In the genomic region with DNA sequence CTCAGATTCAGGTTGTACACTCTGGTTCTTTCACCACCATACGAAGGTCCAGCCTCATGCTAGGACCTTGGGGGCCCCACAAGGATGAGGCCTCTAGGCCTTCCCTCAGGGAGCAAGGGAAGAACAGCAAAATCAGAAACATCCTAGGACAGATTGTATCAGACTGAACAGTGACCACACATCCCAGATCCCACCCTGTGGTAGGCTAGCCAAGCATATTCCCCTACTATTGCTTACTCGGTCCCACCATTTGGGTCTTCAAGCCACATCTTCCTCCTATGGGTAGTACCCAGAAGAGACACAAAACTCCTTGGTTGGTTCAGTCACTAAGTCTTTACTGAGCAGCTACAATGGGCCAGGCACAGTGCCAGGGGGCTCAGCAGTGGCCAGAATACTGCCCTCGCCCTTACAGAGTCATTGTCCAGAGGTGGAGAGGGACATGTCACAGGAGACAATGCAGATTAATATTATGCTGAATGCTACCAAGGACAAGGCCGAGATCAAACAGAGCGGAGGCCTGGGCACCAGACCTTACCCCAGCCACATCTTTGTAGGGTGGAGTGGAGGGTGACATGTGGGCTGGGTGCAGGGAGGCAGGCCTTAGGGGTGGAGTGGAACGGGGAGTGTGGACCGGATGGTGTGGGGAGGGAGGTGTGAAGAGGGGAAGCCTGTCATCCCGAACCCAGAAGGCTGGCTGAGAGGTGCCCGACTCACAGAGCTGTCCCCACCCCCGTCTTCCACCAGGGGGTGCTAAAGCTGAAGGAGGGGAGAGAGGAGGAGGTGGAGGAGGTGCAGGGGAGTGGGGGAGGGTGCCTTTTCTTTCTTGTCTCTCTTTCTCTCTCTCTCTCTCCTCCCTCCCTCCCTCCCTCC, we compare ENCODE assay signal across 8 cellular contexts. TPM values are rescaled to one million over a fixed set of nuclear protein-coding genes. Genes with fewer than 3 reads are reported as not detected.
DNase-seq lines count a peak whose midpoint lies in the region; ATAC-seq and TF ChIP-seq lines count a peak whose summit lies in the region.

No MANE protein-coding gene starts in this region.

- peaks cover 88% of the 10 kb centered on the region for H3K4me1 Mint-ChIP-seq in CD14-positive monocyte
- H3K4me1 Mint-ChIP-seq in activated T-helper 17 cell treated with anti-CD3 and anti-CD28 coated beads, Interleukin-2, amount 50 U/mL, for 72 hours: peaks cover 61% of the 10 kb centered on the region

- H3K27me3 ChIP-seq in KMS-11 (ENCODE audit: insufficient read depth, low read depth) (no peaks in the 10 kb centered on the region), thoracic aorta (replicated peaks; ENCODE audit: insufficient read depth) (no peaks in the 10 kb centered on the region)

- H3K27ac ChIP-seq in KMS-11 (no peak overlapping the region), RWPE1 (no peak overlapping the region), thoracic aorta (no peak overlapping the region)

- H3K27me3 Mint-ChIP-seq in CD14-positive monocyte (ENCODE audit: low read depth in 3 of 3): peaks cover 0 to 5% (median 0%) of the 10 kb centered on the region in 3 donors
- no peaks in the 10 kb centered on the region for H3K27me3 Mint-ChIP-seq in activated T-helper 17 cell treated with anti-CD3 and anti-CD28 coated beads, Interleukin-2, amount 50 U/mL, for 72 hours

- peak overlapping the region in 1 of 2 donors; percentile 27 for H3K4me3 Mint-ChIP-seq in CD14-positive monocyte
- H3K4me3 Mint-ChIP-seq in activated T-helper 17 cell treated with anti-CD3 and anti-CD28 coated beads, Interleukin-2, amount 50 U/mL, for 72 hours: peak overlapping the region; percentile 61

- H3K27ac Mint-ChIP-seq in CD14-positive monocyte: peak overlapping the region; percentile 73 to 99 (median 89)
- H3K27ac Mint-ChIP-seq in activated T-helper 17 cell treated with anti-CD3 and anti-CD28 coated beads, Interleukin-2, amount 50 U/mL, for 72 hours: peak overlapping the region; percentile 85

- H3K36me3 ChIP-seq in KMS-11 (ENCODE audit: insufficient read depth) (no peaks in the 10 kb centered on the region), thoracic aorta (no peaks in the 10 kb centered on the region)

- no peaks in the 10 kb centered on the region for H3K79me2 ChIP-seq in KMS-11 (ENCODE audit: insufficient read depth, low read depth)

- POLR2A ChIA-PET in RWPE1 (lab: Yijun Ruan, JAX; ENCODE audit: low non-redundant PET): no interaction called here

- no peak overlapping the region for H3K4me3 ChIP-seq in KMS-11 (IDR thresholded peaks at IDR 0.05; ENCODE audit: insufficient read depth, low read depth, low read length)
- no peak overlapping the region for H3K4me3 ChIP-seq in foreskin fibroblast (ENCODE audit: low read depth in 1 of 2, low read length in 2 of 2)
- H3K4me3 ChIP-seq in thoracic aorta: peak overlapping the region; percentile 41

- no peak overlapping the region for H2AFZ ChIP-seq in KMS-11 (ENCODE audit: low read depth)

- no peak overlapping the region for H3K4me2 ChIP-seq in KMS-11

- peaks cover 16 to 20% of the 10 kb centered on the region in 2 donors for H3K36me3 Mint-ChIP-seq in CD14-positive monocyte
- no peaks in the 10 kb centered on the region for H3K36me3 Mint-ChIP-seq in activated T-helper 17 cell treated with anti-CD3 and anti-CD28 coated beads, Interleukin-2, amount 50 U/mL, for 72 hours (ENCODE audit: low read depth)

- TF ChIP-seq CTCF in CD14-positive monocyte (IDR thresholded peaks at IDR 0.05): peak; percentile 65
- TF ChIP-seq CTCF in KMS-11 (conservative IDR thresholded peaks at IDR 0.05; ENCODE audit: low read depth, low read length): peak; percentile 58
- TF ChIP-seq CTCF in RWPE1 (conservative IDR thresholded peaks at IDR 0.05; ENCODE audit: low read depth): peak; percentile 44
- TF ChIP-seq CTCF in foreskin fibroblast (IDR thresholded peaks at IDR 0.05; ENCODE audit: low read depth, low read length): peak; percentile 77
- peak in 2 of 3 donors; percentile 17 to 26 for TF ChIP-seq CTCF in omental fat pad (IDR thresholded peaks at IDR 0.05)
- peak; percentile 78 for TF ChIP-seq CTCF in thoracic aorta (IDR thresholded peaks at IDR 0.05)

- H3K9me3 Mint-ChIP-seq in CD14-positive monocyte: peaks cover 0 to 6% (median 1%) of the 10 kb centered on the region in 7 donors
- H3K9me3 Mint-ChIP-seq in activated T-helper 17 cell treated with anti-CD3 and anti-CD28 coated beads, Interleukin-2, amount 50 U/mL, for 72 hours: no peaks in the 10 kb centered on the region

- H4K20me1 ChIP-seq in KMS-11 (ENCODE audit: insufficient read depth): no peaks in the 10 kb centered on the region

- H3K4me1 ChIP-seq in KMS-11 (ENCODE audit: low read depth, poor library complexity, severe bottlenecking) (peaks cover 32% of the 10 kb centered on the region), thoracic aorta (ENCODE audit: control insufficient read depth in 1 of 2, low read depth in 2 of 2) (peaks cover 3 to 5% of the 10 kb centered on the region in 2 donors)

- DNase-seq in CD14-positive monocyte (ENCODE audit: low spot score) (peak; percentile 90), RWPE1 (ENCODE audit: low spot score) (peak; percentile 64), foreskin fibroblast (peak; percentile 82 to 92), omental fat pad (ENCODE audit: low spot score) (peak; percentile 80), thoracic aorta (ENCODE audit: low spot score) (peak; percentile 48)

- no peaks in the 10 kb centered on the region for H3K9me3 ChIP-seq in thoracic aorta

- intact Hi-C loops in CD14-positive monocyte (cut with micrococcal nuclease): loop anchor here (5.0 to 10.0 kb wide), 3 partner anchors 74 to 241 kb away; a partner anchor contains a TSS

- no peak overlapping the region for H3K9ac ChIP-seq in KMS-11

- ATAC-seq in GM19455 (IDR thresholded peaks at IDR 0.05; ENCODE audit: unreplicated experiment) (peak; percentile 54), omental fat pad (ENCODE audit: low FRiP score) (peak; percentile 65), thoracic aorta (ENCODE audit: insufficient number of reproducible peaks, low FRiP score, low read depth) (peak; percentile 37)
- peak; percentile 71 for ATAC-seq in activated T-helper 17 cell treated with anti-CD3 and anti-CD28 coated beads, Interleukin-2, amount 50 U/mL, for 72 hours (replicated peaks)

- CTCF ChIA-PET in RWPE1 (lab: Yijun Ruan, JAX): interaction anchor here (0.5 to 1.1 kb wide), 4 partner anchors 14 to 177 kb away, joined by 3 to 17 read pairs (median 4); no protein-coding TSS in a partner anchor

RNA-seq across cellular contexts. Expression of a gene that starts 6.8 kb away (rescaled TPM):
- 1 to 10 TPM in 1 of 2 donors, under 1 TPM in 1; 0.88 to 2.4 TPM for polyA plus RNA-seq in CD14-positive monocyte
- total RNA-seq in activated T-helper 17 cell treated with anti-CD3 and anti-CD28 coated beads, Interleukin-2, amount 50 U/mL, for 72 hours: 10 to 100 TPM; 53.6 to 58.7 TPM
- total RNA-seq in omental fat pad (10 to 100 TPM; 10.9 to 27.5 (median 17.7) TPM), thoracic aorta (1 to 10 TPM; 5.5 to 7.6 TPM)

Comparison
In these comparisons a context has a peak if more than half of its experiments do, and no peak if none do; other contexts are left out.
1. CTCF ChIP-seq: peak in every context shown above with its lines; median percentile 78 in thoracic aorta; 77 in foreskin fibroblast; 65 in CD14-positive monocyte; 58 in KMS-11; 44 in RWPE1; 22 in omental fat pad.